ENCODE assay signal across 28 cellular contexts in the genomic region with DNA sequence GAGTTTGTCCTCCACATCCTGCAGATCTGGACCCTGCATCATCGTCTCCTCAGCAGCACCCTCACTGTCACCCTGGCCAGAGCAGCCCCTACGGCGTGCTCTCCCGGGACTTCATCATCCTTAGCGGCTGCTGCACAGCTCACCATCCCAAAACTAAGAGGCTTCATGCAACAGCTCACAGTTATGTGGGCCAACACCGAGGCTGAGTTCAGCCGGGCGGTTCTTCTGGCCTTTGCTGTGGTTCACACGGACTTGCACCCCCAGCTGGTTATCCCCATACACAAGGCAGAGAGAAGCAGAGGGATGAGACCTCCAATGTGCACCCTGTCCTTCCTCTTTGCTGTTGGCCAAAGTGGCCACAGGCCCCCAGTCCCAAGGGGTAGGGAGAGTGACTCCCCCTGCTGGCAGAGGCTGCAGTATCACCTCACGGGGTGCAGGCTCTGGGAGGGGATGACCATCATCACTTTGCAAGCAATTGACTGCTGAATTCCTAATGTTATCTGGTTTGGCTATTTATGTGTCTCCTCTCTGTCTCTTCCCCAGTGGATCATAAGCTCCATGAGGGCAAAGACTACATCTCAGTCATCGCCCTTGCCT.
DNase-seq lines count a peak whose midpoint lies in the region; ATAC-seq and TF ChIP-seq lines count a peak whose summit lies in the region.
"Had no signal": no experiment of that assay in that cellular context is flagged by ENCODE, and none has a peak within 500 bp of the region (broad histone marks: within the 10 kb centered on the region; RNA-seq: fewer than 3 reads in every experiment).

No MANE protein-coding gene starts in this region.

- H3K9me3 Mint-ChIP-seq in neural progenitor cell = peaks cover 10% of the 10 kb centered on the region
- H3K9me3 Mint-ChIP-seq: activated T-helper 17 cell treated with anti-CD3 and anti-CD28 coated beads, Interleukin-2, amount 50 U/mL, for 72 hours had no signal

- H3F3A ChIP-seq in neural progenitor cell (ENCODE audit: low read depth) (no peaks in the 10 kb centered on the region), GM23248 (ENCODE audit: insufficient read depth) (no peaks in the 10 kb centered on the region)

- H3K79me2 ChIP-seq in OCI-LY7 (ENCODE audit: insufficient read depth, low read depth, low read length) = no peaks in the 10 kb centered on the region
- H3K79me2 ChIP-seq in neural progenitor cell (ENCODE audit: low read depth) = no peaks in the 10 kb centered on the region
- no peaks in the 10 kb centered on the region for H3K79me2 ChIP-seq in GM23248 (ENCODE audit: insufficient read depth)

- H3K27ac Mint-ChIP-seq in neural progenitor cell = peak overlapping the region; percentile 7
- H3K27ac Mint-ChIP-seq: activated B cell treated with CpG ODN at 0.5 μM for 24 hours; activated naive CD8-positive, alpha-beta T cell treated with anti-CD3 and anti-CD28 coated beads, Interleukin-2, amount 50 U/mL, for 24 hours; activated T-helper 17 cell treated with anti-CD3 and anti-CD28 coated beads, Interleukin-2, amount 50 U/mL, for 72 hours; CD14-positive monocyte; HFFc6 had no signal

- H3K4me2 ChIP-seq in OCI-LY7 (ENCODE audit: low read length) (no peak overlapping the region), neural progenitor cell (no peak overlapping the region), GM23248 (ENCODE audit: unreplicated experiment) (no peak overlapping the region)

- POLR2A ChIA-PET in OCI-LY7 (lab: Charles Lee) = no interaction called here

- no peaks in the 10 kb centered on the region for H3K9me3 ChIP-seq in OCI-LY7 (ENCODE audit: low read length)
- H3K9me3 ChIP-seq in neural progenitor cell (ENCODE audit: low read depth) = no peaks in the 10 kb centered on the region
- no peaks in the 10 kb centered on the region for H3K9me3 ChIP-seq in GM23248 (ENCODE audit: low read depth)
- H3K9me3 ChIP-seq: vagina had no signal

- H2AFZ ChIP-seq in OCI-LY7 (ENCODE audit: low read length) = no peak overlapping the region
- H2AFZ ChIP-seq in neural progenitor cell (replicated peaks) = no peak overlapping the region
- no peak overlapping the region for H2AFZ ChIP-seq in GM23248

- H3K27ac ChIP-seq in OCI-LY7 (ENCODE audit: low read depth, low read length, poor library complexity, severe bottlenecking) (no peak overlapping the region), neural progenitor cell (no peak overlapping the region), GM23248 (no peak overlapping the region)
- H3K27ac ChIP-seq: vagina had no signal

- H3K36me3 Mint-ChIP-seq in neural progenitor cell = peaks cover 3% of the 10 kb centered on the region

- H4K20me1 ChIP-seq in OCI-LY7 (ENCODE audit: insufficient read depth, low read length) = no peaks in the 10 kb centered on the region
- H4K20me1 ChIP-seq in neural progenitor cell (ENCODE audit: low read depth) = peaks cover 3% of the 10 kb centered on the region
- no peaks in the 10 kb centered on the region for H4K20me1 ChIP-seq in GM23248 (ENCODE audit: insufficient read depth)

- no peak overlapping the region for H3K4me3 ChIP-seq in GM06990 (replicated peaks; ENCODE audit: low read depth, low read length)
- H3K4me3 ChIP-seq in OCI-LY7 (ENCODE audit: low read depth, low read length, poor library complexity, severe bottlenecking) = no peak overlapping the region
- no peak overlapping the region for H3K4me3 ChIP-seq in neural progenitor cell
- H3K4me3 ChIP-seq in GM23248 = no peak overlapping the region
- H3K4me3 ChIP-seq: vagina had no signal

- H3K9me2 ChIP-seq in OCI-LY7 (ENCODE audit: insufficient read depth, low read length) = no peaks in the 10 kb centered on the region
- no peaks in the 10 kb centered on the region for H3K9me2 ChIP-seq in GM23248 (ENCODE audit: insufficient read depth)

- peak overlapping the region; percentile 3 for H3K4me3 Mint-ChIP-seq in neural progenitor cell
- H3K4me3 Mint-ChIP-seq: activated B cell treated with CpG ODN at 0.5 μM for 24 hours; activated naive CD8-positive, alpha-beta T cell treated with anti-CD3 and anti-CD28 coated beads, Interleukin-2, amount 50 U/mL, for 24 hours; activated T-helper 17 cell treated with anti-CD3 and anti-CD28 coated beads, Interleukin-2, amount 50 U/mL, for 72 hours; CD14-positive monocyte; HFFc6 had no signal

- H3K4me1 ChIP-seq in OCI-LY7 (ENCODE audit: insufficient read depth, low read length, poor library complexity, severe bottlenecking) (no peaks in the 10 kb centered on the region), neural progenitor cell (peaks cover 6% of the 10 kb centered on the region), GM23248 (ENCODE audit: insufficient read depth) (no peaks in the 10 kb centered on the region)
- H3K4me1 ChIP-seq: vagina had no signal

- peak; percentile 7 for DNase-seq in ACHN
- no peak for DNase-seq in GM06990 (ENCODE audit: extremely low read depth, insufficient read length)
- no peak for DNase-seq in OCI-LY7 (ENCODE audit: low spot score)
- DNase-seq in neural progenitor cell (ENCODE audit: low spot score) = no peak
- no peak for DNase-seq in NCI-H2081 (lab: John Stamatoyannopoulos, UW)
- no peak for DNase-seq in GM23248
- DNase-seq: activated B cell treated with CpG ODN at 0.5 μM for 24 hours; activated CD4-positive, alpha-beta T cell treated with anti-CD3 and anti-CD28 coated beads, Interleukin-2, amount 50 U/mL, for 48 hours; activated CD8-positive, alpha-beta memory T cell treated with anti-CD3 and anti-CD28 coated beads, Interleukin-2, amount 50 U/mL, for 48 hours; activated naive CD8-positive, alpha-beta T cell treated with anti-CD3 and anti-CD28 coated beads, Interleukin-2, amount 50 U/mL, for 24 hours; cerebellar nuclear complex; HFFc6; KG1; kidney glomerular epithelial cell; mammary epithelial cell; NCI-H1092; NCI-H1930; NCI-H2227 treated with DMSO at 0.1 percent for 48 hours; NCI-H69; SHP77 treated with DMSO at 0.1 percent for 48 hours; small intestine; stimulated activated CD4-positive, alpha-beta T cell treated with anti-CD3 and anti-CD28 coated beads, Interleukin-2, amount 100 ng/mL, for 24 hours; substantia nigra; T-helper 9 cell had no signal

- 45 to 49% methylated on average over 11 of the region's 11 CpGs for WGBS in GM23248 (ENCODE audit: low coverage in 1 of 2, low lambda C conversion rate in 2 of 2, missing lambda C conversion rate in 2 of 2), 2 experiments

- H3K4me1 Mint-ChIP-seq in neural progenitor cell = peaks cover 13% of the 10 kb centered on the region
- H3K4me1 Mint-ChIP-seq: activated B cell treated with CpG ODN at 0.5 μM for 24 hours; activated naive CD8-positive, alpha-beta T cell treated with anti-CD3 and anti-CD28 coated beads, Interleukin-2, amount 50 U/mL, for 24 hours; activated T-helper 17 cell treated with anti-CD3 and anti-CD28 coated beads, Interleukin-2, amount 50 U/mL, for 72 hours; CD14-positive monocyte had no signal

- no peak for ATAC-seq in HG03342 (IDR thresholded peaks at IDR 0.05; ENCODE audit: unreplicated experiment)
- ATAC-seq: activated naive CD8-positive, alpha-beta T cell treated with anti-CD3 and anti-CD28 coated beads, Interleukin-2, amount 50 U/mL, for 24 hours; activated T-helper 17 cell treated with anti-CD3 and anti-CD28 coated beads, Interleukin-2, amount 50 U/mL, for 72 hours had no signal

- TF ChIP-seq CTCF in GM06990 (IDR thresholded peaks at IDR 0.05; ENCODE audit: insufficient read depth, low read length, poor library complexity, severe bottlenecking) (peak; percentile 7), OCI-LY7 (conservative IDR thresholded peaks at IDR 0.05; ENCODE audit: low read length) (peak; percentile 40; the same call in 1 of the 2 replicates), neural progenitor cell (IDR thresholded peaks at IDR 0.05) (peak; percentile 13)

- no TSS peak for BruUV-seq in OCI-LY7 (replicated peaks; lab: Mats Ljungman, UMichigan)

- CTCF ChIA-PET in OCI-LY7 (lab: Charles Lee; ENCODE audit: unreplicated experiment) = interaction anchor here (0.6 kb wide), 1 partner anchor 139 kb away, joined by 3 read pairs; no protein-coding TSS in a partner anchor

- intact Hi-C loops in OCI-LY7 (cut with micrococcal nuclease; ENCODE audit: unreplicated experiment) = no loop called here

- H3K27me3 Mint-ChIP-seq in neural progenitor cell (ENCODE audit: insufficient read depth, low read depth) = peaks cover 4% of the 10 kb centered on the region
- H3K27me3 Mint-ChIP-seq: activated B cell treated with CpG ODN at 0.5 μM for 24 hours; activated naive CD8-positive, alpha-beta T cell treated with anti-CD3 and anti-CD28 coated beads, Interleukin-2, amount 50 U/mL, for 24 hours; activated T-helper 17 cell treated with anti-CD3 and anti-CD28 coated beads, Interleukin-2, amount 50 U/mL, for 72 hours had no signal

- H3K9ac ChIP-seq in neural progenitor cell = no peak overlapping the region
- H3K9ac ChIP-seq in GM23248 = no peak overlapping the region

- H3K27me3 ChIP-seq in GM06990 (replicated peaks; ENCODE audit: control insufficient read depth, insufficient read depth, low read length) (no peaks in the 10 kb centered on the region), neural progenitor cell (no peaks in the 10 kb centered on the region), GM23248 (replicated peaks; ENCODE audit: insufficient read depth) (no peaks in the 10 kb centered on the region)
- H3K27me3 ChIP-seq: vagina had no signal

- in situ Hi-C loops in ACHN (cut with HindIII; ENCODE audit: low pct_ligation_motif_present, low pct_unique_long_range_greater_than_20kb, low sequenced_read_pairs) (no loop called here), GM23248 (cut with MboI) (no loop called here)

- no peaks in the 10 kb centered on the region; the same call in none of the 2 replicates for H3K36me3 ChIP-seq in GM06990 (ENCODE audit: control insufficient read depth, insufficient read depth, low read length)
- H3K36me3 ChIP-seq in OCI-LY7 (ENCODE audit: insufficient read depth, low read length) = no peaks in the 10 kb centered on the region
- H3K36me3 ChIP-seq in neural progenitor cell = no peaks in the 10 kb centered on the region
- H3K36me3 ChIP-seq in GM23248 (ENCODE audit: low read depth) = no peaks in the 10 kb centered on the region
- H3K36me3 ChIP-seq: vagina had no signal
